Comparison of ENCODE assay signal across 30 cellular contexts in genomic region chr3:81544385-81544784, GRCh38.
A peak's percentile ranks its signal among the peaks of the same experiment; 100 is the strongest.
DNase-seq lines count a peak whose midpoint lies in the region; ATAC-seq, FAIRE-seq and TF ChIP-seq lines count a peak whose summit lies in the region.
"Had no signal": no experiment of that assay in that cellular context is flagged by ENCODE, and none has a peak within 500 bp of the region (broad histone marks: within the 10 kb centered on the region; RNA-seq: fewer than 3 reads in every experiment).

No MANE protein-coding gene starts in this region.

- CTCF ChIA-PET in A549 (lab: Yijun Ruan, JAX) = no interaction called here

- ATAC-seq in A549 (no peak), GM19023 (IDR thresholded peaks at IDR 0.05; ENCODE audit: unreplicated experiment) (peak; percentile 62), HG02623 (IDR thresholded peaks at IDR 0.05; ENCODE audit: unreplicated experiment) (peak; percentile 40), HG03565 (IDR thresholded peaks at IDR 0.05; ENCODE audit: unreplicated experiment) (peak; percentile 60), gastrocnemius medialis (no peak), GM18517 (IDR thresholded peaks at IDR 0.05; ENCODE audit: unreplicated experiment) (no peak)
- ATAC-seq: activated CD8-positive, alpha-beta T cell treated with anti-CD3 and anti-CD28 coated beads, Interleukin-2, amount 10 ng/mL, durations not matched to agents 7 days and 5 days; K562; mucosa of descending colon; natural killer cell treated with Interleukin-12 subunit alpha and Interleukin-12 subunit beta and Interleukin-15 and Interleukin-18, amount 100 ng/mL, for 72 hours; SK-N-SH treated with all-trans-retinoic acid at 6 μM for 48 hours had no signal

- H3K4me3 ChIP-seq in A549 (no peak overlapping the region), gastrocnemius medialis (no peak overlapping the region), suprapubic skin (no peak overlapping the region)
- H3K4me3 ChIP-seq: ascending aorta, cardiac muscle cell, esophagus muscularis mucosa, HAP-1, K562, lung, mucosa of descending colon, skin epidermis, vagina had no signal

- in situ Hi-C loops in gastrocnemius medialis (cut with MboI; ENCODE audit: low sequenced_read_pairs in 4 of 4) = no loop called here

- WGBS in A549 (ENCODE audit: missing lambda C conversion rate) = 89% methylated on average over 4 of the region's 4 CpGs
- whole genome bisulfite sequencing in suprapubic skin = 88% methylated on average over 4 of the region's 4 CpGs

- H3K27ac ChIP-seq in A549 = no peak overlapping the region
- H3K27ac ChIP-seq in gastrocnemius medialis = no peak overlapping the region
- no peak overlapping the region for H3K27ac ChIP-seq in suprapubic skin
- H3K27ac ChIP-seq: ascending aorta, cardiac muscle cell, esophagus muscularis mucosa, skin epidermis, vagina had no signal

- H3K9me3 ChIP-seq in A549 = no peaks in the 10 kb centered on the region
- no peaks in the 10 kb centered on the region for H3K9me3 ChIP-seq in gastrocnemius medialis
- H3K9me3 ChIP-seq in suprapubic skin = no peaks in the 10 kb centered on the region
- H3K9me3 ChIP-seq: ascending aorta, esophagus muscularis mucosa, HAP-1, vagina had no signal

- no peak for TF ChIP-seq POLR2A in A549 (IDR thresholded peaks at IDR 0.05; ENCODE audit: low read length)
- TF ChIP-seq POLR2A in gastrocnemius medialis (IDR thresholded peaks at IDR 0.05) = no peak
- TF ChIP-seq POLR2A in suprapubic skin (IDR thresholded peaks at IDR 0.05) = no peak

- H3K27me3 ChIP-seq in gastrocnemius medialis (no peaks in the 10 kb centered on the region), suprapubic skin (no peaks in the 10 kb centered on the region)
- H3K27me3 ChIP-seq: ascending aorta, cardiac muscle cell, esophagus muscularis mucosa, vagina had no signal

- TF ChIP-seq CTCF in A549 (IDR thresholded peaks at IDR 0.05) (no peak), gastrocnemius medialis (IDR thresholded peaks at IDR 0.05 in 4 of 5, conservative IDR thresholded peaks at IDR 0.05 in 1 of 5) (no peak), suprapubic skin (IDR thresholded peaks at IDR 0.05) (no peak)

- no peak for TF ChIP-seq EP300 in A549 (IDR thresholded peaks at IDR 0.05)
- no peak for TF ChIP-seq EP300 in suprapubic skin (IDR thresholded peaks at IDR 0.05)

- POLR2A ChIA-PET in A549 (lab: Yijun Ruan, JAX) = no interaction called here

- H3K4me2 ChIP-seq in A549 = no peak overlapping the region

- intact Hi-C loops in gastrocnemius medialis (cut with DNase I; ENCODE audit: low total_unique reads) = no loop called here

- peak; percentile 23 for FAIRE-seq in A549 (lab: Jason Lieb, UNC)
- FAIRE-seq: K562 had no signal

- DNase-seq in A549 (ENCODE audit: low read depth in 1 of 2, low spot score in 1 of 2) = no peak
- no peak for DNase-seq in AML-193 (lab: John Stamatoyannopoulos, UW)
- DNase-seq in gastrocnemius medialis = no peak
- DNase-seq in suprapubic skin (ENCODE audit: low spot score in 2 of 2) = no peak
- DNase-seq: activated CD8-positive, alpha-beta T cell treated with anti-CD3 and anti-CD28 coated beads, Interleukin-2, amount 10 ng/mL, durations not matched to agents 7 days and 5 days; activated effector memory CD4-positive, alpha-beta T cell treated with anti-CD3 and anti-CD28 coated beads, Interleukin-2, amount 50 U/mL, for 16 hours; activated naive CD8-positive, alpha-beta T cell treated with anti-CD3 and anti-CD28 coated beads for 36 hours; activated T-cell treated with anti-CD3 and anti-CD28 coated beads for 4 hours; CD4-positive, alpha-beta T cell; cortex of kidney; foreskin melanocyte; mucosa of descending colon; NCI-H1417; NCI-H2029 treated with DMSO at 0.1 percent for 48 hours; NCI-H69; T-helper 2 cell had no signal

- H3K36me3 ChIP-seq in gastrocnemius medialis (peaks cover 0 to 15% of the 10 kb centered on the region in 2 donors), suprapubic skin (peaks cover 2% of the 10 kb centered on the region)
- H3K36me3 ChIP-seq: ascending aorta, cardiac muscle cell, esophagus muscularis mucosa, HAP-1, vagina had no signal

- H3K4me1 ChIP-seq in A549 = no peaks in the 10 kb centered on the region
- H3K4me1 ChIP-seq in gastrocnemius medialis = peaks cover 0 to 3% of the 10 kb centered on the region in 2 donors
- H3K4me1 ChIP-seq in suprapubic skin = no peaks in the 10 kb centered on the region
- H3K4me1 ChIP-seq: esophagus muscularis mucosa, HAP-1, vagina had no signal

- TF ChIP-seq RAD21 in A549 (conservative IDR thresholded peaks at IDR 0.05 in 1 of 2, IDR thresholded peaks at IDR 0.05 in 1 of 2) = no peak

TF ChIP-seq in A549, 52 proteins besides CTCF, POLR2A, EP300 and RAD21:
- no peak for TF ChIP-seq KDM1A (IDR thresholded peaks at IDR 0.05; ENCODE audit: low read depth)
- no peak for TF ChIP-seq NR3C1 (IDR thresholded peaks at IDR 0.05)
- no peak for TF ChIP-seq NFE2L2 (conservative IDR thresholded peaks at IDR 0.05; ENCODE audit: low read length)
- no peak for TF ChIP-seq KDM5A (IDR thresholded peaks at IDR 0.05)
- no peak for TF ChIP-seq USF2 (IDR thresholded peaks at IDR 0.05)
- TF ChIP-seq, protein P1, sequence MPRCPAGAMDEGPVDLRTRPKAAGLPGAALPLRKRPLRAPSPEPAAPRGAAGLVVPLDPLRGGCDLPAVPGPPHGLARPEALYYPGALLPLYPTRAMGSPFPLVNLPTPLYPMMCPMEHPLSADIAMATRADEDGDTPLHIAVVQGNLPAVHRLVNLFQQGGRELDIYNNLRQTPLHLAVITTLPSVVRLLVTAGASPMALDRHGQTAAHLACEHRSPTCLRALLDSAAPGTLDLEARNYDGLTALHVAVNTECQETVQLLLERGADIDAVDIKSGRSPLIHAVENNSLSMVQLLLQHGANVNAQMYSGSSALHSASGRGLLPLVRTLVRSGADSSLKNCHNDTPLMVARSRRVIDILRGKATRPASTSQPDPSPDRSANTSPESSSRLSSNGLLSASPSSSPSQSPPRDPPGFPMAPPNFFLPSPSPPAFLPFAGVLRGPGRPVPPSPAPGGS (IDR thresholded peaks at IDR 0.05) = no peak
- no peak for TF ChIP-seq EHF (CRISPR knock-in tag; IDR thresholded peaks at IDR 0.05)
- TF ChIP-seq HEYL (CRISPR knock-in tag; IDR thresholded peaks at IDR 0.05) = no peak
- no peak for TF ChIP-seq RFX5 (IDR thresholded peaks at IDR 0.05)
- no peak for TF ChIP-seq CEBPB (IDR thresholded peaks at IDR 0.05)
- no peak for TF ChIP-seq MYC (IDR thresholded peaks at IDR 0.05; ENCODE audit: borderline replicate concordance, low read length)
- TF ChIP-seq CHD4 (IDR thresholded peaks at IDR 0.05; ENCODE audit: borderline replicate concordance) = no peak
- TF ChIP-seq MAX (IDR thresholded peaks at IDR 0.05) = no peak
TF ChIP-seq in A549: peak in this region for 0.

Comparison
In these comparisons a context has a peak if more than half of its experiments do, and no peak if none do; other contexts are left out.
1. ATAC-seq: peak in GM19023 (single experiment), HG02623 (single experiment) and HG03565 (single experiment); none in A549 (0 of 2), gastrocnemius medialis (0 of 2) and GM18517 (single experiment).